ENCODE assay signal across 23 cellular contexts in the genomic region with DNA sequence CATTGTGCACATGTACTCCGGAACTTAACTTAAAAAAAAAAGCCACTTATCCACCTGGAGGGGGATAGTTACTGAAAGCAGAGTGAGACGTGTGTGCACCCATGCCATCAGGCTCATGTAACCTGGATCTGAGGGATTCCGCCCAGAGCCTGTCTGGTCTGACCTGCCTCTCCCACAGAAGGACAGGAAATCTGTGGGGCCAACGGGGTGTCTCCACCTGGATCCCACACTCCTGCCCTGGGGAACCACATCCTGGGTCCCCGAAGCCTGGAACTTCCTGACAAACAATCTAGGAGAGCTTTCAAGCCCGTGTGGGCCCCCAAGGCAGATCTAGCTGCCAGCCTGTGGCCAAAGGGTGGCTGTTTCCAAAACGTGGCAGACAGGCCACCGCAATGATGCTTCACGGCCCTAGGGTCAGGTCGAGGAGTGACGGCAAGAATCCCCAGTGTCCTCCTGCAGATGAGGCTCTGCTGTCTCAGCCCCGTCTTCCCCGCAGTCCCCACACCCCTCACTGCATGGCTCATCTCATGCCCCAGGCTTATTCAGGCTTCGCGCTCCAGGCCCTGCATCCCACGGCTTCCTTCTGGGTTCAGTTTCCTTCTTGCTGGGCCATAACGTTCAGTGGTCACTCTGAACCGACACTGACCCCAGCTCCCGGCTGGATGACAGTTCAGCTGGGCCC. TPM values are rescaled to one million over a fixed set of nuclear protein-coding genes. Genes with fewer than 3 reads are reported as not detected.
DNase-seq lines count a peak whose midpoint lies in the region; ATAC-seq and TF ChIP-seq lines count a peak whose summit lies in the region.
"Had no signal": no experiment of that assay in that cellular context is flagged by ENCODE, and none has a peak within 500 bp of the region (broad histone marks: within the 10 kb centered on the region; RNA-seq: fewer than 3 reads in every experiment).

No MANE protein-coding gene starts in this region.

- H3K27ac Mint-ChIP-seq in activated CD4-positive, alpha-beta memory T cell treated with anti-CD3 and anti-CD28 coated beads for 36 hours: no peak overlapping the region
- no peak overlapping the region for H3K27ac Mint-ChIP-seq in activated CD4-positive, alpha-beta memory T cell treated with anti-CD3 and anti-CD28 coated beads, Interleukin-2, amount 10 ng/mL, durations not matched to agents 7 days and 5 days

- H3K4me1 Mint-ChIP-seq in activated CD4-positive, alpha-beta memory T cell treated with anti-CD3 and anti-CD28 coated beads for 36 hours (ENCODE audit: low read depth): no peaks in the 10 kb centered on the region
- H3K4me1 Mint-ChIP-seq in activated CD4-positive, alpha-beta memory T cell treated with anti-CD3 and anti-CD28 coated beads, Interleukin-2, amount 10 ng/mL, durations not matched to agents 7 days and 5 days: no peaks in the 10 kb centered on the region

- H3K9me3 Mint-ChIP-seq in activated CD4-positive, alpha-beta memory T cell treated with anti-CD3 and anti-CD28 coated beads for 36 hours: peaks cover 6% of the 10 kb centered on the region
- peaks cover 2% of the 10 kb centered on the region for H3K9me3 Mint-ChIP-seq in activated CD4-positive, alpha-beta memory T cell treated with anti-CD3 and anti-CD28 coated beads, Interleukin-2, amount 10 ng/mL, durations not matched to agents 7 days and 5 days

- no peak overlapping the region for H3K27ac ChIP-seq in coronary artery
- H3K27ac ChIP-seq: PC-9 had no signal

- H3K36me3 Mint-ChIP-seq in activated CD4-positive, alpha-beta memory T cell treated with anti-CD3 and anti-CD28 coated beads for 36 hours: no peaks in the 10 kb centered on the region
- no peaks in the 10 kb centered on the region for H3K36me3 Mint-ChIP-seq in activated CD4-positive, alpha-beta memory T cell treated with anti-CD3 and anti-CD28 coated beads, Interleukin-2, amount 10 ng/mL, durations not matched to agents 7 days and 5 days (ENCODE audit: low read depth)
- H3K36me3 Mint-ChIP-seq: CD4-positive, alpha-beta memory T cell; IgD-negative memory B cell had no signal

- DNase-seq in activated CD4-positive, alpha-beta memory T cell treated with anti-CD3 and anti-CD28 coated beads for 36 hours: peak; percentile 4
- DNase-seq in activated CD4-positive, alpha-beta memory T cell treated with anti-CD3 and anti-CD28 coated beads, Interleukin-2, amount 10 ng/mL, durations not matched to agents 7 days and 5 days: no peak
- peak; percentile 13 for DNase-seq in Daoy (ENCODE audit: low read depth)
- peak; percentile 63 for DNase-seq in coronary artery (ENCODE audit: low spot score)
- DNase-seq in sciatic nerve (ENCODE audit: low spot score): peak; percentile 33
- DNase-seq: 8988T; BE2C; CD4-positive, alpha-beta memory T cell; DMS79 treated with DMSO at 0.1 percent for 48 hours; GDM1; GOT3; Kasumi-1; MM.1S; NCI-H1105; NCI-H1694; NCI-H510A treated with DMSO at 0.1 percent for 48 hours; PC-9 had no signal

- ATAC-seq in sciatic nerve (no peak), HG02973 (IDR thresholded peaks at IDR 0.05; ENCODE audit: unreplicated experiment) (no peak), HG02870 (IDR thresholded peaks at IDR 0.05; ENCODE audit: unreplicated experiment) (no peak), GM19467 (IDR thresholded peaks at IDR 0.05; ENCODE audit: unreplicated experiment) (no peak)
- ATAC-seq: GM12878 had no signal

- H3K4me3 ChIP-seq in coronary artery: no peak overlapping the region
- H3K4me3 ChIP-seq: GM12878, PC-9 had no signal

- intact Hi-C loops in activated CD4-positive, alpha-beta memory T cell treated with anti-CD3 and anti-CD28 coated beads for 36 hours (cut with micrococcal nuclease): no loop called here
- intact Hi-C loops in sciatic nerve (cut with DNase I): no loop called here

- CTCF ChIA-PET in activated CD4-positive, alpha-beta memory T cell treated with anti-CD3 and anti-CD28 coated beads for 36 hours (lab: Charles Lee): no interaction called here
- CTCF ChIA-PET in activated CD4-positive, alpha-beta memory T cell treated with anti-CD3 and anti-CD28 coated beads, Interleukin-2, amount 10 ng/mL, durations not matched to agents 7 days and 5 days (lab: Charles Lee): no interaction called here

- peaks cover 4% of the 10 kb centered on the region for H3K27me3 Mint-ChIP-seq in activated CD4-positive, alpha-beta memory T cell treated with anti-CD3 and anti-CD28 coated beads for 36 hours
- peaks cover 33% of the 10 kb centered on the region for H3K27me3 Mint-ChIP-seq in activated CD4-positive, alpha-beta memory T cell treated with anti-CD3 and anti-CD28 coated beads, Interleukin-2, amount 10 ng/mL, durations not matched to agents 7 days and 5 days

- H3K4me3 Mint-ChIP-seq in activated CD4-positive, alpha-beta memory T cell treated with anti-CD3 and anti-CD28 coated beads for 36 hours: no peak overlapping the region
- no peak overlapping the region for H3K4me3 Mint-ChIP-seq in activated CD4-positive, alpha-beta memory T cell treated with anti-CD3 and anti-CD28 coated beads, Interleukin-2, amount 10 ng/mL, durations not matched to agents 7 days and 5 days
- H3K4me3 Mint-ChIP-seq: CD4-positive, alpha-beta memory T cell had no signal

- no peak for TF ChIP-seq CTCF in coronary artery (IDR thresholded peaks at IDR 0.05)

- POLR2A ChIA-PET in activated CD4-positive, alpha-beta memory T cell treated with anti-CD3 and anti-CD28 coated beads for 36 hours (lab: Charles Lee): no interaction called here
- POLR2A ChIA-PET in activated CD4-positive, alpha-beta memory T cell treated with anti-CD3 and anti-CD28 coated beads, Interleukin-2, amount 10 ng/mL, durations not matched to agents 7 days and 5 days (lab: Charles Lee): no interaction called here

RNA-seq across cellular contexts. Expression of gene PCBP3, which starts 21.0 kb away (rescaled TPM):
- 1 to 10 TPM; 5.3 to 6.6 TPM for total RNA-seq in activated CD4-positive, alpha-beta memory T cell treated with anti-CD3 and anti-CD28 coated beads for 36 hours
- 1 to 10 TPM; 3.4 to 3.9 TPM for total RNA-seq in activated CD4-positive, alpha-beta memory T cell treated with anti-CD3 and anti-CD28 coated beads, Interleukin-2, amount 10 ng/mL, durations not matched to agents 7 days and 5 days
- 2.1 and 8.1 TPM in 2 replicates for total RNA-seq in Daoy (2014; rRNA removed; shearing (Covaris generic))
- 14.1 TPM for total RNA-seq in sciatic nerve
- total RNA-seq: HT-29, PC-9 had no signal
